Comparison of ENCODE assay signal across 23 cellular contexts in the genomic region with DNA sequence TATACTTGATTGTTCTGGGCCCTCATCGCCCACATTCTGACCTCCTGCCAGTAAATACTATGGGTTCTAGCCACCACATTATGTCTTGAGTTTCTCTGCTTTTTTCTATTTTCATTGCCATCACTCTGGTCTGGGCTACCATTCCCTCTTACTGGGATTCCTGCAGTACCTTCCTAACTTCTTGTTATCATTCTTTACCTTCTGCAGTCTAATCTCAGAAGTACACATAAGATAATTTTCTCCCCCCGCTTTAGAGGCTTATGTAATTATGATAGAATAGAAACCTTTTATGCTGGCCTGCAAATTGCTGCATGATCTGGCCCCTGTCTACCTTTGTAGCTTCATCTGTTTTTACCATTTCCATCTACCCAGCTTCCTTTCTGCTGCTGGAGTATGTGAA. TPM values are rescaled to one million over a fixed set of nuclear protein-coding genes. Genes with fewer than 3 reads are reported as not detected.
DNase-seq lines count a peak whose midpoint lies in the region; ATAC-seq, FAIRE-seq and TF ChIP-seq lines count a peak whose summit lies in the region.
"Had no signal": no experiment of that assay in that cellular context is flagged by ENCODE, and none has a peak within 500 bp of the region (broad histone marks: within the 10 kb centered on the region; RNA-seq: fewer than 3 reads in every experiment).

No MANE protein-coding gene starts in this region.

- no peak overlapping the region for H3K4me3 ChIP-seq in tibial artery
- H3K4me3 ChIP-seq: body of pancreas, coronary artery, GM23248 had no signal

- H3K36me3 ChIP-seq in tibial artery: no peaks in the 10 kb centered on the region

- intact Hi-C loops in tibial artery (cut with DNase I; ENCODE audit: low total_unique reads): loop anchor here (10.0 kb wide), 1 partner anchor 425 kb away; no protein-coding TSS in a partner anchor

- H3K27ac ChIP-seq in tibial artery: no peak overlapping the region
- H3K27ac ChIP-seq: body of pancreas, coronary artery, foreskin keratinocyte, GM23248 had no signal

- no peak for ATAC-seq in natural killer cell treated with Interleukin-12 subunit alpha and Interleukin-12 subunit beta and Interleukin-15 and Interleukin-18, amount 100 ng/mL, for 72 hours
- ATAC-seq: body of pancreas, left colon had no signal

- peaks cover 23% of the 10 kb centered on the region for H3K36me3 Mint-ChIP-seq in activated T-cell treated with anti-CD3 and anti-CD28 coated beads, Interleukin-2, amount 50 U/mL, for 24 hours (ENCODE audit: low read depth)
- peaks cover 41% of the 10 kb centered on the region for H3K36me3 Mint-ChIP-seq in activated naive CD8-positive, alpha-beta T cell treated with anti-CD3 and anti-CD28 coated beads for 36 hours
- H3K36me3 Mint-ChIP-seq in natural killer cell treated with Interleukin-12 subunit alpha and Interleukin-12 subunit beta and Interleukin-15 and Interleukin-18, amount 100 ng/mL, for 72 hours: peaks cover 17% of the 10 kb centered on the region

- DNase-seq in activated T-cell treated with anti-CD3 and anti-CD28 coated beads, Interleukin-2, amount 50 U/mL, for 24 hours: no peak
- DNase-seq in activated T-cell treated with anti-CD3 and anti-CD28 coated beads for 4 hours (no peak), OCI-M1 (lab: John Stamatoyannopoulos, UW) (peak; percentile 76), HTR-8/SVneo (ENCODE audit: insufficient read length, low spot score) (no peak), tibial artery (no peak), SK-N-DZ (ENCODE audit: low spot score) (no peak)
- no peak for DNase-seq in activated naive CD8-positive, alpha-beta T cell treated with anti-CD3 and anti-CD28 coated beads for 36 hours
- no peak for DNase-seq in natural killer cell treated with Interleukin-12 subunit alpha and Interleukin-12 subunit beta and Interleukin-15 and Interleukin-18, amount 100 ng/mL, for 72 hours (ENCODE audit: low spot score)
- DNase-seq: ACHN; activated CD4-positive, alpha-beta T cell treated with anti-CD3 and anti-CD28 coated beads, Interleukin-2, amount 50 U/mL, for 48 hours; activated gamma-delta T cell treated with Interleukin-2 at 50 U/mL for 16 hours; body of pancreas; EL; GM23248; left colon; NCI-H1417; NCI-H526 treated with DMSO at 0.1 percent for 48 hours; nucleus accumbens; retina; SHP77 had no signal

- peaks cover 10% of the 10 kb centered on the region for H3K9me3 Mint-ChIP-seq in activated T-cell treated with anti-CD3 and anti-CD28 coated beads, Interleukin-2, amount 50 U/mL, for 24 hours
- peaks cover 24% of the 10 kb centered on the region for H3K9me3 Mint-ChIP-seq in activated naive CD8-positive, alpha-beta T cell treated with anti-CD3 and anti-CD28 coated beads for 36 hours
- H3K9me3 Mint-ChIP-seq in natural killer cell treated with Interleukin-12 subunit alpha and Interleukin-12 subunit beta and Interleukin-15 and Interleukin-18, amount 100 ng/mL, for 72 hours: peaks cover 9% of the 10 kb centered on the region

- no peaks in the 10 kb centered on the region for H3K27me3 Mint-ChIP-seq in activated T-cell treated with anti-CD3 and anti-CD28 coated beads, Interleukin-2, amount 50 U/mL, for 24 hours
- H3K27me3 Mint-ChIP-seq in activated naive CD8-positive, alpha-beta T cell treated with anti-CD3 and anti-CD28 coated beads for 36 hours: no peaks in the 10 kb centered on the region
- no peaks in the 10 kb centered on the region for H3K27me3 Mint-ChIP-seq in natural killer cell treated with Interleukin-12 subunit alpha and Interleukin-12 subunit beta and Interleukin-15 and Interleukin-18, amount 100 ng/mL, for 72 hours

- no peaks in the 10 kb centered on the region for H3K9me3 ChIP-seq in tibial artery
- H3K9me3 ChIP-seq: body of pancreas had no signal

- H3K4me3 Mint-ChIP-seq in activated T-cell treated with anti-CD3 and anti-CD28 coated beads, Interleukin-2, amount 50 U/mL, for 24 hours: no peak overlapping the region
- H3K4me3 Mint-ChIP-seq in activated naive CD8-positive, alpha-beta T cell treated with anti-CD3 and anti-CD28 coated beads for 36 hours: no peak overlapping the region
- peak overlapping the region; percentile 69 for H3K4me3 Mint-ChIP-seq in natural killer cell treated with Interleukin-12 subunit alpha and Interleukin-12 subunit beta and Interleukin-15 and Interleukin-18, amount 100 ng/mL, for 72 hours
- H3K4me3 Mint-ChIP-seq: CD14-positive monocyte had no signal

- H3K27ac Mint-ChIP-seq in activated T-cell treated with anti-CD3 and anti-CD28 coated beads, Interleukin-2, amount 50 U/mL, for 24 hours: peak overlapping the region; percentile 96
- peak overlapping the region; percentile 95 for H3K27ac Mint-ChIP-seq in activated naive CD8-positive, alpha-beta T cell treated with anti-CD3 and anti-CD28 coated beads for 36 hours
- H3K27ac Mint-ChIP-seq in natural killer cell treated with Interleukin-12 subunit alpha and Interleukin-12 subunit beta and Interleukin-15 and Interleukin-18, amount 100 ng/mL, for 72 hours: peak overlapping the region; percentile 96 to 98

- no peaks in the 10 kb centered on the region for H3K4me1 ChIP-seq in tibial artery
- H3K4me1 ChIP-seq: foreskin keratinocyte had no signal

- H3K27me3 ChIP-seq in tibial artery: no peaks in the 10 kb centered on the region
- H3K27me3 ChIP-seq: body of pancreas, foreskin keratinocyte had no signal

- TF ChIP-seq CTCF in tibial artery (IDR thresholded peaks at IDR 0.05): no peak

- FAIRE-seq in HTR-8/SVneo (lab: Jason Lieb, UNC): no peak

- H3K4me1 Mint-ChIP-seq in activated T-cell treated with anti-CD3 and anti-CD28 coated beads, Interleukin-2, amount 50 U/mL, for 24 hours (ENCODE audit: low read depth): peaks cover 85% of the 10 kb centered on the region
- peaks cover 82% of the 10 kb centered on the region for H3K4me1 Mint-ChIP-seq in activated naive CD8-positive, alpha-beta T cell treated with anti-CD3 and anti-CD28 coated beads for 36 hours
- peaks cover 56 to 76% of the 10 kb centered on the region in 2 donors for H3K4me1 Mint-ChIP-seq in natural killer cell treated with Interleukin-12 subunit alpha and Interleukin-12 subunit beta and Interleukin-15 and Interleukin-18, amount 100 ng/mL, for 72 hours (ENCODE audit: low read depth in 2 of 2)

RNA-seq across cellular contexts. Expression of a gene that starts 19.2 kb away (rescaled TPM):
- total RNA-seq in activated naive CD8-positive, alpha-beta T cell treated with anti-CD3 and anti-CD28 coated beads for 36 hours: 10 to 100 TPM; 41.8 to 45.1 TPM
- total RNA-seq in natural killer cell treated with Interleukin-12 subunit alpha and Interleukin-12 subunit beta and Interleukin-15 and Interleukin-18, amount 100 ng/mL, for 72 hours: 10 to 100 TPM; 55.5 to 57.9 TPM
- 9.9 and 10.7 TPM in 2 replicates for polyA plus RNA-seq in SK-N-DZ (2014; cell fraction: cytosol; rRNA removed)
- 23.8 and 27.4 TPM in 2 replicates for polyA plus RNA-seq in SK-N-DZ (2014; cell fraction: nucleus; rRNA removed)
